In genomic region chr19:29715695-29716581, GRCh38 we compare ENCODE assay signal across 7 cellular contexts. TPM values are rescaled to one million over a fixed set of nuclear protein-coding genes. Genes with fewer than 3 reads are reported as not detected.
DNase-seq lines count a peak whose midpoint lies in the region; ATAC-seq and TF ChIP-seq lines count a peak whose summit lies in the region.

No MANE protein-coding gene starts in this region.

- peak; percentile 10 for ATAC-seq in GM18502 (IDR thresholded peaks at IDR 0.05; ENCODE audit: poor library complexity, unreplicated experiment)
- peak; percentile 25 for ATAC-seq in HG03097 (IDR thresholded peaks at IDR 0.05; ENCODE audit: low FRiP score, unreplicated experiment)
- peak; percentile 1 for ATAC-seq in activated B cell treated with CpG ODN at 0.5 μM for 24 hours (ENCODE audit: low read depth)

- H3K27ac Mint-ChIP-seq in activated B cell treated with CpG ODN at 0.5 μM for 24 hours (peak overlapping the region; percentile 95), glutamatergic neuron (ENCODE audit: unreplicated experiment) (peak overlapping the region; percentile 89)

- intact Hi-C loops in activated B cell treated with CpG ODN at 0.5 μM for 24 hours (cut with micrococcal nuclease): loop anchor here (1.0 to 10.0 kb wide), 10 partner anchors 22 to 1924 kb away; partner anchors contain the start of genes CCNE1, PLEKHF1, POP4 and UQCRFS1

- CTCF ChIA-PET in activated B cell treated with CpG ODN at 0.5 μM for 24 hours (lab: Charles Lee): interaction anchor here (0.5 to 4.2 kb wide), 23 partner anchors 8 to 1924 kb away, joined by 3 to 118 read pairs (median 4); partner anchors contain the start of genes PLEKHF1 and POP4

- POLR2A ChIA-PET in activated B cell treated with CpG ODN at 0.5 μM for 24 hours (lab: Charles Lee): interaction anchor here (0.6 to 6.0 kb wide), 14 partner anchors 11 to 226 kb away, joined by 3 to 101 read pairs (median 5); partner anchors contain the start of genes PLEKHF1, POP4 and URI1

- H3K36me3 Mint-ChIP-seq in activated B cell treated with CpG ODN at 0.5 μM for 24 hours (ENCODE audit: low read depth) (peaks cover 2% of the 10 kb centered on the region), glutamatergic neuron (ENCODE audit: unreplicated experiment) (no peaks in the 10 kb centered on the region)

- peaks cover 43% of the 10 kb centered on the region for H3K4me1 Mint-ChIP-seq in activated B cell treated with CpG ODN at 0.5 μM for 24 hours
- H3K4me1 Mint-ChIP-seq in glutamatergic neuron (ENCODE audit: low read depth, unreplicated experiment): peaks cover 24% of the 10 kb centered on the region

- H3K4me3 ChIP-seq in retinal pigment epithelial cell (ENCODE audit: low read length): peak overlapping the region; percentile 80

- no peak for TF ChIP-seq CTCF in activated B cell treated with CpG ODN at 0.5 μM for 24 hours (IDR thresholded peaks at IDR 0.05)
- no peak for TF ChIP-seq CTCF in glutamatergic neuron (IDR thresholded peaks at IDR 0.05; ENCODE audit: partially characterized antibody, unreplicated experiment)
- no peak for TF ChIP-seq CTCF in retinal pigment epithelial cell (conservative IDR thresholded peaks at IDR 0.05; ENCODE audit: low read depth, low read length)

- DNase-seq in activated B cell treated with CpG ODN at 0.5 μM for 24 hours (no peak), glutamatergic neuron (no peak), retinal pigment epithelial cell (ENCODE audit: low read depth) (no peak), germinal center (ENCODE audit: low spot score) (no peak), NCI-H1092 (lab: John Stamatoyannopoulos, UW) (no peak)

- peak overlapping the region; percentile 91 for H3K4me3 Mint-ChIP-seq in activated B cell treated with CpG ODN at 0.5 μM for 24 hours
- H3K4me3 Mint-ChIP-seq in glutamatergic neuron (ENCODE audit: unreplicated experiment): peak overlapping the region; percentile 90

- H3K9me3 Mint-ChIP-seq in activated B cell treated with CpG ODN at 0.5 μM for 24 hours: no peaks in the 10 kb centered on the region
- no peaks in the 10 kb centered on the region for H3K9me3 Mint-ChIP-seq in glutamatergic neuron (ENCODE audit: unreplicated experiment)

- H3K27me3 Mint-ChIP-seq in activated B cell treated with CpG ODN at 0.5 μM for 24 hours (no peaks in the 10 kb centered on the region), glutamatergic neuron (ENCODE audit: unreplicated experiment) (peaks cover 5% of the 10 kb centered on the region)

RNA-seq across cellular contexts. Expression of gene C19orf12, which starts 0.9 kb away (rescaled TPM):
- total RNA-seq in activated B cell treated with CpG ODN at 0.5 μM for 24 hours (21.1 and 21.6 TPM in 2 replicates), glutamatergic neuron (ENCODE audit: unreplicated experiment) (66.7 TPM)

RNA-seq across cellular contexts. Expression of gene PLEKHF1, which starts 50.7 kb away (rescaled TPM):
- 5.5 and 5.8 TPM in 2 replicates for total RNA-seq in activated B cell treated with CpG ODN at 0.5 μM for 24 hours
- 0.96 TPM for total RNA-seq in glutamatergic neuron (ENCODE audit: unreplicated experiment)
